12 cellular contexts compared by ENCODE assay signal in genomic region chr13:112744306-112745021, GRCh38. TPM values are rescaled to one million over a fixed set of nuclear protein-coding genes. Genes with fewer than 3 reads are reported as not detected.
DNase-seq lines count a peak whose midpoint lies in the region; ATAC-seq, FAIRE-seq and TF ChIP-seq lines count a peak whose summit lies in the region.
"Had no signal": no experiment of that assay in that cellular context is flagged by ENCODE, and none has a peak within 500 bp of the region (broad histone marks: within the 10 kb centered on the region; RNA-seq: fewer than 3 reads in every experiment).

No MANE protein-coding gene starts in this region.

- no peaks in the 10 kb centered on the region for H3K9me3 Mint-ChIP-seq in MCF 10A (ENCODE audit: unreplicated experiment)
- H3K9me3 Mint-ChIP-seq: activated T-cell treated with anti-CD3 and anti-CD28 coated beads, Interleukin-2, amount 50 U/mL, for 24 hours had no signal

- in situ Hi-C loops in mammary epithelial cell (cut with MboI; ENCODE audit: low sequenced_read_pairs in 2 of 2): no loop called here

- H3K4me2 ChIP-seq in mammary epithelial cell (ENCODE audit: insufficient read depth, low read depth, low read length): peak overlapping the region; percentile 77

- no peaks in the 10 kb centered on the region for H4K20me1 ChIP-seq in mammary epithelial cell (ENCODE audit: insufficient read depth, low read length)

- peak overlapping the region; percentile 28 for H2AFZ ChIP-seq in mammary epithelial cell (ENCODE audit: low read depth, low read length)

- POLR2A ChIA-PET in MCF 10A (lab: Yijun Ruan, JAX): interaction anchor here (1.2 to 2.0 kb wide), 3 partner anchors 8 to 32 kb away, joined by 3 to 13 read pairs (median 5); no protein-coding TSS in a partner anchor

- H3K27ac ChIP-seq in breast epithelium: no peak overlapping the region
- H3K27ac ChIP-seq in mammary epithelial cell (ENCODE audit: insufficient read depth, low read depth, low read length): no peak overlapping the region
- peak overlapping the region; percentile 32 for H3K27ac ChIP-seq in layer of hippocampus (ENCODE audit: low read depth, low read length)
- H3K27ac ChIP-seq: colonic mucosa, transverse colon had no signal

- H3K4me3 Mint-ChIP-seq in MCF 10A (ENCODE audit: unreplicated experiment): peak overlapping the region; percentile 10
- H3K4me3 Mint-ChIP-seq: activated T-cell treated with anti-CD3 and anti-CD28 coated beads, Interleukin-2, amount 50 U/mL, for 24 hours had no signal

- CTCF ChIA-PET in MCF 10A (lab: Yijun Ruan, JAX) (interaction anchor here (0.6 kb wide), 1 partner anchor 32 kb away, joined by 5 read pairs; no protein-coding TSS in a partner anchor), mammary epithelial cell (lab: Charles Lee; ENCODE audit: low non-redundant PET) (no interaction called here)

- intact Hi-C loops in MCF 10A (cut with micrococcal nuclease): no loop called here
- intact Hi-C loops in breast epithelium (cut with DNase I; ENCODE audit: low total_unique reads): no loop called here
- intact Hi-C loops in mammary epithelial cell (cut with micrococcal nuclease): no loop called here

- BruUV-seq in MCF 10A (replicated peaks; lab: Mats Ljungman, UMichigan): no TSS peak
- no TSS peak for BruUV-seq in mammary epithelial cell (replicated peaks; lab: Mats Ljungman, UMichigan)

- H3K4me3 ChIP-seq in breast epithelium (no peak overlapping the region), mammary epithelial cell (replicated peaks in 1 of 3; ENCODE audit: insufficient read depth in 1 of 3, low read depth in 2 of 3, low read length in 3 of 3) (no peak overlapping the region)
- H3K4me3 ChIP-seq: colonic mucosa, transverse colon had no signal

- TF ChIP-seq POLR2A in breast epithelium (IDR thresholded peaks at IDR 0.05): no peak

- peak; percentile 62 for FAIRE-seq in urothelium cell line (lab: Jason Lieb, UNC)

- no peaks in the 10 kb centered on the region for H3K27me3 Mint-ChIP-seq in MCF 10A (ENCODE audit: insufficient read depth, unreplicated experiment)
- H3K27me3 Mint-ChIP-seq: activated T-cell treated with anti-CD3 and anti-CD28 coated beads, Interleukin-2, amount 50 U/mL, for 24 hours had no signal

- H3K4me1 ChIP-seq in breast epithelium: no peaks in the 10 kb centered on the region
- peaks cover 15% of the 10 kb centered on the region for H3K4me1 ChIP-seq in mammary epithelial cell (ENCODE audit: insufficient read depth, low read length)
- H3K4me1 ChIP-seq: colonic mucosa, transverse colon had no signal

- H3K36me3 ChIP-seq in breast epithelium (no peaks in the 10 kb centered on the region), mammary epithelial cell (ENCODE audit: insufficient read depth, low read length) (no peaks in the 10 kb centered on the region)
- H3K36me3 ChIP-seq: colonic mucosa, transverse colon had no signal

- H3K9me3 ChIP-seq in breast epithelium (no peaks in the 10 kb centered on the region), mammary epithelial cell (replicated peaks; ENCODE audit: insufficient read depth, low read length) (no peaks in the 10 kb centered on the region)
- H3K9me3 ChIP-seq: colonic mucosa, transverse colon had no signal

- dilution Hi-C loops in mammary epithelial cell (cut with HindIII; ENCODE audit: low sequenced_read_pairs): loop anchor here (5.0 kb wide), 1 partner anchor 73 kb away; no protein-coding TSS in a partner anchor

- peaks cover 37% of the 10 kb centered on the region for H3K79me2 ChIP-seq in mammary epithelial cell (ENCODE audit: insufficient read depth, low read length)

- H3K36me3 Mint-ChIP-seq in MCF 10A (ENCODE audit: insufficient read depth, unreplicated experiment): peaks cover 6% of the 10 kb centered on the region

- no peak for TF ChIP-seq CTCF in MCF 10A (IDR thresholded peaks at IDR 0.05; ENCODE audit: unreplicated experiment)
- TF ChIP-seq CTCF in breast epithelium (IDR thresholded peaks at IDR 0.05): no peak
- no peak for TF ChIP-seq CTCF in mammary epithelial cell (conservative IDR thresholded peaks at IDR 0.05 in 1 of 2, IDR thresholded peaks at IDR 0.05 in 1 of 2; ENCODE audit: extremely low read depth in 1 of 2, insufficient read depth in 1 of 2, low read depth in 1 of 2, low read length in 2 of 2)

- H3K27ac Mint-ChIP-seq in MCF 10A (ENCODE audit: low read depth, unreplicated experiment): peak overlapping the region; percentile 59
- H3K27ac Mint-ChIP-seq: activated T-cell treated with anti-CD3 and anti-CD28 coated beads, Interleukin-2, amount 50 U/mL, for 24 hours had no signal

- no peaks in the 10 kb centered on the region for H3K27me3 ChIP-seq in breast epithelium
- H3K27me3 ChIP-seq in mammary epithelial cell (ENCODE audit: insufficient read depth, low read length): no peaks in the 10 kb centered on the region
- no peaks in the 10 kb centered on the region for H3K27me3 ChIP-seq in layer of hippocampus (ENCODE audit: control insufficient read depth, insufficient read depth, low read length)
- H3K27me3 ChIP-seq: colonic mucosa, transverse colon had no signal

- H3K9ac ChIP-seq in mammary epithelial cell (ENCODE audit: insufficient read depth, low read length): no peak overlapping the region

- WGBS in mammary epithelial cell (ENCODE audit: low coverage, missing lambda C conversion rate): 36% methylated on average over 16 of the region's 16 CpGs

- DNase-seq in MCF 10A (ENCODE audit: unreplicated experiment): peak; percentile 45
- DNase-seq in breast epithelium (ENCODE audit: low spot score in 2 of 2): no peak
- peak; percentile 28 for DNase-seq in mammary epithelial cell
- peak; percentile 56 for DNase-seq in urothelium cell line (ENCODE audit: low spot score)
- DNase-seq in activated gamma-delta T cell (lab: John Stamatoyannopoulos, UW): no peak
- DNase-seq in NAMALWA (ENCODE audit: low spot score): no peak
- DNase-seq: activated T-cell treated with anti-CD3 and anti-CD28 coated beads, Interleukin-2, amount 50 U/mL, for 24 hours; colonic mucosa; KG1; transverse colon had no signal

- ATAC-seq in HG02884 (IDR thresholded peaks at IDR 0.05; ENCODE audit: unreplicated experiment): no peak

- peaks cover 17% of the 10 kb centered on the region for H3K4me1 Mint-ChIP-seq in MCF 10A (ENCODE audit: insufficient read depth, unreplicated experiment)

RNA-seq across cellular contexts. Expression of gene ATP11A, which starts 54.6 kb away (rescaled TPM):
- total RNA-seq in MCF 10A (2022) (41.2 and 42.7 TPM in 2 replicates), breast epithelium (10 to 100 TPM; 22.1 to 27.2 (median 26.8) TPM), mammary epithelial cell (10 to 100 TPM; 13.2 to 36.9 TPM)
- polyA plus RNA-seq in mammary epithelial cell: 3.5 TPM
- polyA minus RNA-seq in mammary epithelial cell: 38.6 TPM

Comparison
In these comparisons a context has a peak if more than half of its experiments do, and no peak if none do; other contexts are left out.
1. DNase-seq: peak in MCF 10A (single experiment), mammary epithelial cell (single experiment) and urothelium cell line (single experiment); none in breast epithelium (0 of 2), activated gamma-delta T cell (single experiment) and NAMALWA (single experiment).